ENCODE assay signal across 29 cellular contexts in genomic region chr15:67397139-67397538, GRCh38.
A peak's percentile ranks its signal among the peaks of the same experiment; 100 is the strongest.
DNase-seq lines count a peak whose midpoint lies in the region; TF ChIP-seq lines count a peak whose summit lies in the region.
"Had no signal": no experiment of that assay in that cellular context is flagged by ENCODE, and none has a peak within 500 bp of the region (broad histone marks: within the 10 kb centered on the region; RNA-seq: fewer than 3 reads in every experiment).

No MANE protein-coding gene starts in this region.

- H3K9me2 ChIP-seq in neural cell (ENCODE audit: insufficient read depth, low read length) = no peaks in the 10 kb centered on the region

- H3K9me3 ChIP-seq in adipocyte (ENCODE audit: control insufficient read depth, low read length) (no peaks in the 10 kb centered on the region), neural cell (ENCODE audit: low read length) (no peaks in the 10 kb centered on the region)
- H3K9me3 ChIP-seq: left lung, pancreas, suprapubic skin, upper lobe of left lung had no signal

- peak; percentile 19; the same call in 1 of the 2 replicates for TF ChIP-seq CTCF in C4-2B (conservative IDR thresholded peaks at IDR 0.05)
- peak; percentile 53 for TF ChIP-seq CTCF in neural cell (IDR thresholded peaks at IDR 0.05; ENCODE audit: poor library complexity, severe bottlenecking)

- H3K79me2 ChIP-seq in neural cell (replicated peaks; ENCODE audit: insufficient read depth, low read length) = no peaks in the 10 kb centered on the region

- H4K20me1 ChIP-seq in neural cell (ENCODE audit: insufficient read depth) = no peaks in the 10 kb centered on the region

- DNase-seq in NAMALWA (ENCODE audit: low spot score) (peak; percentile 18), adipocyte (ENCODE audit: low read depth) (peak; percentile 19), EL (no peak), SIG-M5 (lab: John Stamatoyannopoulos, UW) (no peak), DMS79 treated with DMSO at 0.1 percent for 48 hours (lab: John Stamatoyannopoulos, UW) (no peak)
- DNase-seq: activated B cell treated with CpG ODN at 0.5 μM for 24 hours; activated CD4-positive, alpha-beta T cell treated with anti-CD3 and anti-CD28 coated beads, Interleukin-2, amount 50 U/mL, for 1 hour; activated effector memory CD4-positive, alpha-beta T cell treated with Interleukin-2 at 50 U/mL for 16 hours; activated naive CD8-positive, alpha-beta T cell treated with anti-CD3 and anti-CD28 coated beads for 36 hours; activated T-cell treated with anti-CD3 and anti-CD28 coated beads, Interleukin-2, amount 50 U/mL, for 1 hour; aorta; CD4-positive, CD25-positive, alpha-beta regulatory T cell; effector CD8-positive, alpha-beta T cell; glutamatergic neuron; HCEC 1CT; islet precursor cell; left lung; NCI-H187; NCI-H510A; nephron progenitor cell; pancreas; stimulated activated naive CD4-positive, alpha-beta T cell treated with Interleukin-2 at 50 U/mL for 16 hours; upper lobe of left lung had no signal

- H3K4me1 ChIP-seq in adipocyte (ENCODE audit: control insufficient read depth, insufficient read depth, low read length) = no peaks in the 10 kb centered on the region
- H3K4me1 ChIP-seq: suprapubic skin, upper lobe of left lung had no signal

- H3K27me3 ChIP-seq in adipocyte (replicated peaks; ENCODE audit: control insufficient read depth, insufficient read depth, low read length) (no peaks in the 10 kb centered on the region), neural cell (ENCODE audit: insufficient read depth, low read depth, low read length) (no peaks in the 10 kb centered on the region)
- H3K27me3 ChIP-seq: left lung, pancreas, suprapubic skin, upper lobe of left lung had no signal

- H3K4me2 ChIP-seq in neural cell (ENCODE audit: low read length) = peak overlapping the region; percentile 2

- H3K9ac ChIP-seq in adipocyte (ENCODE audit: low read length) (no peak overlapping the region), neural cell (ENCODE audit: low read length) (no peak overlapping the region)

- H2AFZ ChIP-seq in neural cell (ENCODE audit: low read depth, low read length) = no peak overlapping the region

- H3K36me3 ChIP-seq in adipocyte (ENCODE audit: control insufficient read depth, insufficient read depth, low read length, severe bottlenecking) = no peaks in the 10 kb centered on the region
- H3K36me3 ChIP-seq in neural cell (ENCODE audit: insufficient read depth, low read length) = no peaks in the 10 kb centered on the region
- H3K36me3 ChIP-seq: left lung, pancreas, suprapubic skin, upper lobe of left lung had no signal

- no peak for TF ChIP-seq EP300 in neural cell (conservative IDR thresholded peaks at IDR 0.05; ENCODE audit: poor library complexity, severe bottlenecking)

- H3K4me3 ChIP-seq in adipocyte (ENCODE audit: low read length) (no peak overlapping the region), neural cell (ENCODE audit: low read length) (no peak overlapping the region)
- H3K4me3 ChIP-seq: coronary artery, left lung, pancreas, skin epidermis, suprapubic skin, upper lobe of left lung had no signal

- TF ChIP-seq RAD21 in neural cell (conservative IDR thresholded peaks at IDR 0.05) = peak; percentile 51

- no peak overlapping the region for H3K27ac ChIP-seq in C4-2B
- no peak overlapping the region for H3K27ac ChIP-seq in neural cell (ENCODE audit: low read length)
- H3K27ac ChIP-seq: coronary artery, epithelial cell of prostate, left lung, pancreas, skin epidermis, suprapubic skin, upper lobe of left lung had no signal

- no peaks in the 10 kb centered on the region for H3F3A ChIP-seq in neural cell (ENCODE audit: insufficient read depth, low read length, poor library complexity, severe bottlenecking)

TF ChIP-seq in neural cell, 6 proteins besides CTCF, POLR2A, EP300 and RAD21:
- TF ChIP-seq REST (IDR thresholded peaks at IDR 0.05; ENCODE audit: borderline replicate concordance) = no peak
- no peak for TF ChIP-seq POLR2AphosphoS5 (IDR thresholded peaks at IDR 0.05)
- no peak for TF ChIP-seq TAF1 (IDR thresholded peaks at IDR 0.05; ENCODE audit: low read depth)
- TF ChIP-seq MXI1 (conservative IDR thresholded peaks at IDR 0.05; ENCODE audit: poor library complexity, severe bottlenecking) = no peak
- no peak for TF ChIP-seq SMC3 (conservative IDR thresholded peaks at IDR 0.05; ENCODE audit: poor library complexity)
- no peak for TF ChIP-seq EZH2 (IDR thresholded peaks at IDR 0.05; ENCODE audit: borderline replicate concordance, insufficient read depth, low read length, poor library complexity, severe bottlenecking)
TF ChIP-seq in neural cell: peak in this region for 0.

Comparison
In these comparisons a context has a peak if more than half of its experiments do, and no peak if none do; other contexts are left out.
1. DNase-seq: peak in NAMALWA (single experiment) and adipocyte (single experiment); none in EL (single experiment), SIG-M5 (single experiment) and DMS79 treated with DMSO at 0.1 percent for 48 hours (single experiment).